ENCODE assay signal across 8 cellular contexts in genomic region chr16:58198022-58198683, GRCh38. TPM values are rescaled to one million over a fixed set of nuclear protein-coding genes. Genes with fewer than 3 reads are reported as not detected.
A peak's percentile ranks its signal among the peaks of the same experiment; 100 is the strongest.
DNase-seq lines count a peak whose midpoint lies in the region; ATAC-seq, FAIRE-seq and TF ChIP-seq lines count a peak whose summit lies in the region.

TSS of gene CSNK2A2 (minus strand) at chr16:58198106. CDS start at chr16:58197736, 370 bp downstream.

- peak; percentile 88 for ATAC-seq in GM18498 (IDR thresholded peaks at IDR 0.05; ENCODE audit: unreplicated experiment)
- peak; percentile 94 for ATAC-seq in HG02798 (IDR thresholded peaks at IDR 0.05; ENCODE audit: poor library complexity, unreplicated experiment)

- H3K36me3 ChIP-seq in WERI-Rb-1 (peaks cover 30% of the 10 kb centered on the region), iPS-20b (ENCODE audit: insufficient read depth, low read depth, low read length) (peaks cover 35% of the 10 kb centered on the region), small intestine (ENCODE audit: control insufficient read depth in 2 of 2, insufficient read depth in 2 of 2, low read length in 2 of 2) (peaks cover 0 to 6% of the 10 kb centered on the region in 2 donors)

- TF ChIP-seq CTCF in WERI-Rb-1 (IDR thresholded peaks at IDR 0.05; ENCODE audit: low read depth, low read length): peak; percentile 54

- peak within 1 kb of the TSS; percentile 91 for H3K9ac ChIP-seq in iPS-20b (ENCODE audit: low read depth, low read length)

- WGBS in small intestine, 3 donors: 2 to 9% (median 6%) methylated on average over 9 to 51 of the region's 52 CpGs

- H3K9me3 ChIP-seq in WERI-Rb-1 (ENCODE audit: severe bottlenecking): no peaks in the 10 kb centered on the region
- H3K9me3 ChIP-seq in iPS-20b (ENCODE audit: insufficient read depth, low read depth, low read length): no peaks in the 10 kb centered on the region
- H3K9me3 ChIP-seq in small intestine (ENCODE audit: control insufficient read depth, low read depth): no peaks in the 10 kb centered on the region

- H3K4me3 ChIP-seq in WERI-Rb-1 (ENCODE audit: low read depth, low read length) (peak within 1 kb of the TSS; percentile 81), iPS-20b (ENCODE audit: low read length) (peak within 1 kb of the TSS; percentile 93), small intestine (ENCODE audit: low read depth in 1 of 2, low read length in 2 of 2) (peak within 1 kb of the TSS; percentile 97 to 99)

- FAIRE-seq in small intestine (lab: Jason Lieb, UNC): no peak

- no peak within 1 kb of the TSS for H3K27ac ChIP-seq in WERI-Rb-1
- H3K27ac ChIP-seq in iPS-20b (ENCODE audit: low read length): no peak within 1 kb of the TSS
- H3K27ac ChIP-seq in small intestine (ENCODE audit: low read depth in 1 of 2, low read length in 1 of 2): no peak within 1 kb of the TSS

- H3K27me3 ChIP-seq in WERI-Rb-1 (ENCODE audit: insufficient read depth, low read depth, severe bottlenecking) (no peaks in the 10 kb centered on the region), iPS-20b (ENCODE audit: insufficient read depth, low read length) (peaks cover 10% of the 10 kb centered on the region; the same call in 1 of the 2 replicates), small intestine (ENCODE audit: control insufficient read depth in 2 of 2, insufficient read depth in 2 of 2, low read length in 2 of 2) (no peaks in the 10 kb centered on the region)

- in situ Hi-C loops in T47D (cut with HindIII; ENCODE audit: low pct_unique_long_range_greater_than_20kb, low sequenced_read_pairs): no loop called here

- no peaks in the 10 kb centered on the region for H3K4me1 ChIP-seq in iPS-20b (ENCODE audit: insufficient read depth, low read length)
- H3K4me1 ChIP-seq in small intestine (ENCODE audit: control insufficient read depth in 2 of 2, insufficient read depth in 1 of 2, low read depth in 1 of 2, low read length in 1 of 2): peaks cover 5 to 7% of the 10 kb centered on the region in 2 donors

- DNase-seq in NCI-H146 treated with DMSO at 0.1 percent for 48 hours (lab: John Stamatoyannopoulos, UW; ENCODE audit: unreplicated experiment) (peak; percentile 2), WERI-Rb-1 (peak; percentile 63), T47D (ENCODE audit: low read depth in 1 of 2, low spot score in 1 of 2) (peak; percentile 75 to 89), small intestine (peak; percentile 71), NCI-H128 (lab: John Stamatoyannopoulos, UW; ENCODE audit: unreplicated experiment) (no peak)

RNA-seq across cellular contexts. Expression of gene CSNK2A2, which starts in this region (rescaled TPM):
- 10 to 100 TPM; 15.0 to 24.0 (median 16.2) TPM for polyA plus RNA-seq in small intestine
